25 cellular contexts compared by ENCODE assay signal in the genomic region with DNA sequence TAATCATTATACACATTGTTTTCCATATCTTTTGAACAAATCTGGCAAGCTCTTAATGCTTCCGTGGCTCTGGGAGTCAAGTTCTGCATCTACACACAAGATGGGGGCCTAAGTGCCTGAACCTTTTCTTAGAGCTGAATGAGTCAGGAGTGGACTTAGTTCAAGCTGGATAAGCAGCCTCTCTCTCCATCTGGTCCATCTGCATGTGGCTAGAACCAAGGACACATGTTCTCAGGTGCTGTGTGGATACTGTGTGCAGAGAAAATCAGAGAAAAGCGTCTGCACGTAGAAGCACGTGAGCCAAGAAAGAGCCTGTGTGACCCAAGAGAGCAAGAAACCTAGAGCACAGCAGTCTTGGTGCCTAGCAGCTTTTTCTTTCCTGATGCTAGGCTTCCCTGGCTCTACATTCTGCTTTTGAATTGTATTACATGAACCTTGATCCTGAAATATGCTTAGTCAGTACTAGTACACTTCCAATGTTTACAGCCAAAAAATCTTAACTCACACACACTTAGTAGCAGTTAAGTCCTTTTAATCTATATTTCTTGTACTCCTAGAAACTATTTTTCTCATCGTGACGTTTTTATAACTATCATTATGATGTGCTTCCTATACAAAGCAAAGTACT.
"Had no signal": no experiment of that assay in that cellular context is flagged by ENCODE, and none has a peak within 500 bp of the region (broad histone marks: within the 10 kb centered on the region; RNA-seq: fewer than 3 reads in every experiment).

No MANE protein-coding gene starts in this region.

- H3K27ac Mint-ChIP-seq: activated CD4-positive, alpha-beta T cell treated with anti-CD3 and anti-CD28 coated beads, Interleukin-2, amount 10 ng/mL, durations not matched to agents 24 days and 14 days; activated CD8-positive, alpha-beta memory T cell treated with anti-CD3 and anti-CD28 coated beads, Interleukin-2, amount 10 ng/mL, durations not matched to agents 7 days and 5 days; activated naive CD4-positive, alpha-beta T cell treated with anti-CD3 and anti-CD28 coated beads, Interleukin-2, amount 50 U/mL, for 24 hours; activated T-cell treated with anti-CD3 and anti-CD28 coated beads, Interleukin-2, amount 50 U/mL, for 24 hours; activated T-helper 1 cell treated with anti-CD3 and anti-CD28 coated beads, Interleukin-12 subunit alpha, Interleukin-12 subunit beta, Interleukin-2, Interleukin-4 antibody, amounts not matched to agents 30 ng/mL and 10 ng/mL and 1 ng/mL, durations not matched to agents 14 hours and 24 hours and 36 hours; IgD-negative memory B cell; WTC11 had no signal

- H3K27ac ChIP-seq: SK-N-MC had no signal

- H3K4me1 Mint-ChIP-seq: activated CD4-positive, alpha-beta T cell treated with anti-CD3 and anti-CD28 coated beads, Interleukin-2, amount 10 ng/mL, durations not matched to agents 24 days and 14 days; activated CD8-positive, alpha-beta memory T cell treated with anti-CD3 and anti-CD28 coated beads, Interleukin-2, amount 10 ng/mL, durations not matched to agents 7 days and 5 days; activated naive CD4-positive, alpha-beta T cell treated with anti-CD3 and anti-CD28 coated beads, Interleukin-2, amount 50 U/mL, for 24 hours; IgD-negative memory B cell; WTC11 had no signal

- H3K4me3 Mint-ChIP-seq: activated CD4-positive, alpha-beta T cell treated with anti-CD3 and anti-CD28 coated beads, Interleukin-2, amount 10 ng/mL, durations not matched to agents 24 days and 14 days; activated CD8-positive, alpha-beta memory T cell treated with anti-CD3 and anti-CD28 coated beads, Interleukin-2, amount 10 ng/mL, durations not matched to agents 7 days and 5 days; activated naive CD4-positive, alpha-beta T cell treated with anti-CD3 and anti-CD28 coated beads, Interleukin-2, amount 50 U/mL, for 24 hours; activated T-cell treated with anti-CD3 and anti-CD28 coated beads, Interleukin-2, amount 50 U/mL, for 24 hours; activated T-helper 1 cell treated with anti-CD3 and anti-CD28 coated beads, Interleukin-12 subunit alpha, Interleukin-12 subunit beta, Interleukin-2, Interleukin-4 antibody, amounts not matched to agents 30 ng/mL and 10 ng/mL and 1 ng/mL, durations not matched to agents 14 hours and 24 hours and 36 hours; IgD-negative memory B cell; WTC11 had no signal

- H3K36me3 Mint-ChIP-seq: activated CD8-positive, alpha-beta memory T cell treated with anti-CD3 and anti-CD28 coated beads, Interleukin-2, amount 10 ng/mL, durations not matched to agents 7 days and 5 days; activated naive CD4-positive, alpha-beta T cell treated with anti-CD3 and anti-CD28 coated beads, Interleukin-2, amount 50 U/mL, for 24 hours; IgD-negative memory B cell had no signal

- H3K27me3 Mint-ChIP-seq: activated CD4-positive, alpha-beta T cell treated with anti-CD3 and anti-CD28 coated beads, Interleukin-2, amount 10 ng/mL, durations not matched to agents 24 days and 14 days; activated CD8-positive, alpha-beta memory T cell treated with anti-CD3 and anti-CD28 coated beads, Interleukin-2, amount 10 ng/mL, durations not matched to agents 7 days and 5 days; activated naive CD4-positive, alpha-beta T cell treated with anti-CD3 and anti-CD28 coated beads, Interleukin-2, amount 50 U/mL, for 24 hours; activated T-cell treated with anti-CD3 and anti-CD28 coated beads, Interleukin-2, amount 50 U/mL, for 24 hours; IgD-negative memory B cell had no signal

- FAIRE-seq: bronchial epithelial cell had no signal

- DNase-seq: activated CD4-positive, alpha-beta T cell treated with anti-CD3 and anti-CD28 coated beads for 1 hour; activated CD4-positive, alpha-beta T cell treated with anti-CD3 and anti-CD28 coated beads, Interleukin-2, amount 10 ng/mL, durations not matched to agents 24 days and 14 days; activated CD4-positive, alpha-beta T cell treated with anti-CD3 and anti-CD28 coated beads, Interleukin-2, amount 50 U/mL, for 48 hours; activated CD8-positive, alpha-beta memory T cell treated with anti-CD3 and anti-CD28 coated beads, Interleukin-2, amount 10 ng/mL, durations not matched to agents 7 days and 5 days; activated effector memory CD4-positive, alpha-beta T cell treated with Interleukin-2 at 50 U/mL for 16 hours; activated naive CD4-positive, alpha-beta T cell; activated T-cell treated with anti-CD3 and anti-CD28 coated beads, Interleukin-2, amount 50 U/mL, for 24 hours; aorta; central memory CD4-positive, alpha-beta T cell; KG1; NCI-H1092; NCI-H1417; NCI-H2029; NCI-H2107; NCI-H2171 treated with DMSO at 0.1 percent for 48 hours; NCI-H345; NCI-H510A; NCI-H748 treated with DMSO at 0.1 percent for 48 hours; SIG-M5 had no signal

- H3K4me3 ChIP-seq: SK-N-MC had no signal

- ATAC-seq: activated CD8-positive, alpha-beta memory T cell treated with anti-CD3 and anti-CD28 coated beads, Interleukin-2, amount 10 ng/mL, durations not matched to agents 7 days and 5 days; WTC11 had no signal
